Comparison of ENCODE assay signal across 8 cellular contexts in genomic region chr11:118917488-118918127, GRCh38. TPM values are rescaled to one million over a fixed set of nuclear protein-coding genes. Genes with fewer than 3 reads are reported as not detected.
DNase-seq lines count a peak whose midpoint lies in the region; ATAC-seq and TF ChIP-seq lines count a peak whose summit lies in the region.

No MANE protein-coding gene starts in this region.

- H3K27me3 Mint-ChIP-seq in activated T-cell treated with anti-CD3 and anti-CD28 coated beads, Interleukin-2, amount 50 U/mL, for 72 hours (ENCODE audit: low read depth): no peaks in the 10 kb centered on the region
- H3K27me3 Mint-ChIP-seq in osteocyte (ENCODE audit: unreplicated experiment): no peaks in the 10 kb centered on the region

- dilution Hi-C loops in IMR-90 (cut with HindIII; ENCODE audit: low sequenced_read_pairs, unreplicated experiment): no loop called here

- H3K4me3 Mint-ChIP-seq in activated T-cell treated with anti-CD3 and anti-CD28 coated beads, Interleukin-2, amount 50 U/mL, for 72 hours: peak overlapping the region; percentile 87 to 91
- peak overlapping the region; percentile 75 for H3K4me3 Mint-ChIP-seq in osteocyte (ENCODE audit: unreplicated experiment)

- intact Hi-C loops in IMR-90 (cut with micrococcal nuclease): no loop called here

- TF ChIP-seq CTCF in BJ (IDR thresholded peaks at IDR 0.05; ENCODE audit: insufficient read depth, low read depth, low read length) (no peak), IMR-90 (conservative IDR thresholded peaks at IDR 0.05; ENCODE audit: low read depth, low read length) (no peak), fibroblast of pulmonary artery (IDR thresholded peaks at IDR 0.05; ENCODE audit: low read length, missing control alignments) (no peak), osteocyte (IDR thresholded peaks at IDR 0.05) (no peak)

- no TSS peak for BruUV-seq in IMR-90 (replicated peaks; lab: Mats Ljungman, UMichigan)

- peak overlapping the region; percentile 34 for H4K5ac ChIP-seq in IMR-90 (ENCODE audit: low read depth, low read length)

- peak overlapping the region; percentile 65 for H2BK120ac ChIP-seq in IMR-90 (ENCODE audit: low read depth, low read length)

- H3K9me3 Mint-ChIP-seq in activated T-cell treated with anti-CD3 and anti-CD28 coated beads, Interleukin-2, amount 50 U/mL, for 72 hours: no peaks in the 10 kb centered on the region
- no peaks in the 10 kb centered on the region for H3K9me3 Mint-ChIP-seq in osteocyte (ENCODE audit: unreplicated experiment)

- H3K4ac ChIP-seq in IMR-90 (ENCODE audit: low read depth, low read length): peak overlapping the region; percentile 94

- peak overlapping the region; percentile 57; the same call in 1 of the 2 replicates for H2BK20ac ChIP-seq in IMR-90 (ENCODE audit: low read depth, low read length)

- peak overlapping the region; percentile 64 for H3K23ac ChIP-seq in IMR-90 (ENCODE audit: low read depth, low read length)

- H3K79me1 ChIP-seq in IMR-90 (ENCODE audit: low read depth in 1 of 2, low read length in 2 of 2): peaks cover 13 to 72% of the 10 kb centered on the region in 2 experiments; a peak in 3 of 4 replicates

- H3K27me3 ChIP-seq in BJ (ENCODE audit: control insufficient read depth, insufficient read depth, low read length) (no peaks in the 10 kb centered on the region), IMR-90 (ENCODE audit: control insufficient read depth, insufficient read depth, low read length) (no peaks in the 10 kb centered on the region)

- WGBS in IMR-90 (ENCODE audit: extremely low coverage in 2 of 2, insufficient read length in 1 of 2), 2 experiments: 19% methylated on average over 4 of the region's 13 CpGs; no CpG with 5 or more reads in 1 of the 2 experiments

- H3K4me1 Mint-ChIP-seq in activated T-cell treated with anti-CD3 and anti-CD28 coated beads, Interleukin-2, amount 50 U/mL, for 72 hours (ENCODE audit: low read depth): peaks cover 91% of the 10 kb centered on the region
- peaks cover 93% of the 10 kb centered on the region for H3K4me1 Mint-ChIP-seq in osteocyte (ENCODE audit: unreplicated experiment)

- in situ Hi-C loops in IMR-90 (cut with MboI; ENCODE audit: low sequenced_read_pairs): no loop called here

- CTCF ChIA-PET in BJ (lab: Yijun Ruan, JAX): interaction anchor here (0.6 to 2.5 kb wide), 3 partner anchors 8 to 323 kb away, joined by 3 to 11 read pairs (median 3); partner anchors contain the start of gene BCL9L
- CTCF ChIA-PET in IMR-90 (lab: Yijun Ruan, JAX): interaction anchor here (0.9 to 1.3 kb wide), 2 partner anchors 10 to 12 kb away, joined by 3 read pairs; no protein-coding TSS in a partner anchor

- H4K91ac ChIP-seq in IMR-90 (ENCODE audit: insufficient read depth, low read depth, low read length): peak overlapping the region; percentile 84

- peaks cover 3% of the 10 kb centered on the region; the same call in 1 of the 2 replicates for H3K9me1 ChIP-seq in IMR-90 (ENCODE audit: insufficient read depth, low read length)

- peak overlapping the region; percentile 82 for H3K14ac ChIP-seq in IMR-90 (replicated peaks; ENCODE audit: low read depth, low read length)

- peak overlapping the region; percentile 80 for H2AK9ac ChIP-seq in IMR-90 (replicated peaks; ENCODE audit: low read depth, low read length, poor library complexity)

- H3K4me3 ChIP-seq in BJ (ENCODE audit: low read depth, low read length): peak overlapping the region; percentile 38
- no peak overlapping the region for H3K4me3 ChIP-seq in IMR-90 (ENCODE audit: insufficient read depth, low read depth, low read length)
- H3K4me3 ChIP-seq in fibroblast of pulmonary artery (replicated peaks; ENCODE audit: low read depth, low read length): peak overlapping the region; percentile 98

- peak overlapping the region; percentile 96 for H2BK5ac ChIP-seq in IMR-90 (ENCODE audit: low read depth, low read length, poor library complexity, severe bottlenecking)

- H3K18ac ChIP-seq in IMR-90 (ENCODE audit: low read depth, low read length): peak overlapping the region; percentile 64

- H3K36me3 Mint-ChIP-seq in activated T-cell treated with anti-CD3 and anti-CD28 coated beads, Interleukin-2, amount 50 U/mL, for 72 hours (ENCODE audit: insufficient read depth in 2 of 2): no peaks in the 10 kb centered on the region
- H3K36me3 Mint-ChIP-seq in osteocyte (ENCODE audit: unreplicated experiment): no peaks in the 10 kb centered on the region

- H3K36me3 ChIP-seq in BJ (ENCODE audit: control insufficient read depth, insufficient read depth, low read length) (peaks cover 2% of the 10 kb centered on the region; the same call in 1 of the 2 replicates), IMR-90 (ENCODE audit: control insufficient read depth, insufficient read depth, low read length) (no peaks in the 10 kb centered on the region)

- H4K20me1 ChIP-seq in IMR-90 (ENCODE audit: insufficient read depth, low read length): peaks cover 54% of the 10 kb centered on the region

- H4K8ac ChIP-seq in IMR-90 (ENCODE audit: low read depth in 2 of 2, low read length in 2 of 2): peak overlapping the region; percentile 78; a peak in 3 of 4 replicates

- H3K27ac Mint-ChIP-seq in activated T-cell treated with anti-CD3 and anti-CD28 coated beads, Interleukin-2, amount 50 U/mL, for 72 hours: peak overlapping the region; percentile 97
- peak overlapping the region; percentile 100 for H3K27ac Mint-ChIP-seq in osteocyte (ENCODE audit: unreplicated experiment)

- no peak for TF ChIP-seq RAD21 in IMR-90 (IDR thresholded peaks at IDR 0.05; ENCODE audit: low read length)

- POLR2A ChIA-PET in BJ (lab: Charles Lee): interaction anchor here (0.7 kb wide), 1 partner anchor 8 kb away, joined by 5 read pairs; no protein-coding TSS in a partner anchor
- POLR2A ChIA-PET in IMR-90 (lab: Charles Lee; ENCODE audit: unreplicated experiment): interaction anchor here (1.0 kb wide), 1 partner anchor 9 kb away, joined by 5 read pairs; no protein-coding TSS in a partner anchor

- peak overlapping the region; percentile 39 for H3K56ac ChIP-seq in IMR-90 (ENCODE audit: extremely low read depth, insufficient read depth, low read length)

- peak overlapping the region; percentile 91 for H3K27ac ChIP-seq in IMR-90 (ENCODE audit: insufficient read depth, low read length)

- no peaks in the 10 kb centered on the region for H3K9me3 ChIP-seq in IMR-90 (ENCODE audit: control insufficient read depth, insufficient read depth, low read length)

- H2BK15ac ChIP-seq in IMR-90 (ENCODE audit: low read depth, low read length): peak overlapping the region; percentile 37; the same call in 2 of the 3 replicates

- ATAC-seq in IMR-90 (ENCODE audit: low read depth): peak; percentile 5
- peak; percentile 48 to 49 for ATAC-seq in activated T-cell treated with anti-CD3 and anti-CD28 coated beads, Interleukin-2, amount 50 U/mL, for 72 hours (replicated peaks in 1 of 2)
- no peak for ATAC-seq in HG03442 (IDR thresholded peaks at IDR 0.05; ENCODE audit: unreplicated experiment)
- no peak for ATAC-seq in GM21367 (IDR thresholded peaks at IDR 0.05; ENCODE audit: unreplicated experiment)
- no peak for ATAC-seq in HG03108 (IDR thresholded peaks at IDR 0.05; ENCODE audit: unreplicated experiment)

- H2AK5ac ChIP-seq in IMR-90 (ENCODE audit: low read depth, low read length): peak overlapping the region; percentile 99

- H3K9ac ChIP-seq in IMR-90 (ENCODE audit: low read depth, low read length): peak overlapping the region; percentile 79

- peak overlapping the region; percentile 33 for H2AFZ ChIP-seq in IMR-90 (replicated peaks; ENCODE audit: low read length, poor library complexity)

- H3K4me1 ChIP-seq in IMR-90 (ENCODE audit: control insufficient read depth, insufficient read depth, low read length): peaks cover 65% of the 10 kb centered on the region

- DNase-seq in BJ (ENCODE audit: low read depth) (no peak), IMR-90 (peak; percentile 91), fibroblast of pulmonary artery (ENCODE audit: low read depth) (peak; percentile 94), osteocyte (ENCODE audit: extremely low spot score, unreplicated experiment) (no peak)
- peak; percentile 66 to 68 for DNase-seq in activated T-cell treated with anti-CD3 and anti-CD28 coated beads, Interleukin-2, amount 50 U/mL, for 72 hours

- H3K4me2 ChIP-seq in IMR-90 (ENCODE audit: low read depth, low read length): peak overlapping the region; percentile 80

- no peak; the same call in none of the 2 replicates for TF ChIP-seq POLR2A in IMR-90 (IDR thresholded peaks at IDR 0.05; ENCODE audit: low read depth, low read length)

RNA-seq across cellular contexts. Expression of gene BCL9L, which starts 8.1 kb away (rescaled TPM):
- polyA plus RNA-seq in BJ (2011; rRNA removed) (8.6 and 15.0 TPM in 2 replicates), IMR-90 (2012; rRNA removed) (17.0 and 21.5 TPM in 2 replicates)
- polyA minus RNA-seq in BJ (2011; rRNA and poly(A)+ RNA removed): 12.8 and 23.3 TPM in 2 replicates
- total RNA-seq in IMR-90 (2012; rRNA removed) (1.7 and 2.3 TPM in 2 replicates), osteocyte (115 and 122 TPM in 2 replicates)
- polyA plus RNA-seq in IMR-90 (2012; cell fraction: cytosol; rRNA removed): 11.8 and 20.1 TPM in 2 replicates
- 30.5 and 55.8 TPM in 2 replicates for polyA plus RNA-seq in IMR-90 (2012; cell fraction: nucleus; rRNA removed; ENCODE audit: low replicate concordance)
- total RNA-seq in activated T-cell treated with anti-CD3 and anti-CD28 coated beads, Interleukin-2, amount 50 U/mL, for 72 hours: 10 to 100 TPM; 33.5 to 34.5 TPM

RNA-seq across cellular contexts. Expression of gene CXCR5, which starts 33.9 kb away (rescaled TPM):
- polyA plus RNA-seq in BJ (2011; rRNA removed): not detected in 2 replicates
- polyA minus RNA-seq in BJ (2011; rRNA and poly(A)+ RNA removed): not detected in 2 replicates
- not detected in 2 replicates for total RNA-seq in IMR-90 (2012; rRNA removed)
- polyA plus RNA-seq in IMR-90 (2012; rRNA removed): not detected in 2 replicates
- not detected in 2 replicates for polyA plus RNA-seq in IMR-90 (2012; cell fraction: cytosol; rRNA removed)
- 0.02 TPM in 1 of 2 replicates, not detected in the other for polyA plus RNA-seq in IMR-90 (2012; cell fraction: nucleus; rRNA removed; ENCODE audit: low replicate concordance)
- total RNA-seq in activated T-cell treated with anti-CD3 and anti-CD28 coated beads, Interleukin-2, amount 50 U/mL, for 72 hours: 10 to 100 TPM; 16.9 to 20.3 TPM
- total RNA-seq in osteocyte: not detected in 2 replicates

RNA-seq across cellular contexts. Expression of gene UPK2, which starts 38.5 kb away (rescaled TPM):
- polyA plus RNA-seq in BJ (2011; rRNA removed): 0.18 and 0.20 TPM in 2 replicates
- polyA minus RNA-seq in BJ (2011; rRNA and poly(A)+ RNA removed): not detected in 2 replicates
- total RNA-seq in IMR-90 (2012; rRNA removed): not detected in 2 replicates
- polyA plus RNA-seq in IMR-90 (2012; rRNA removed): 0.26 and 0.39 TPM in 2 replicates
- polyA plus RNA-seq in IMR-90 (2012; cell fraction: cytosol; rRNA removed): 0.47 TPM in 1 of 2 replicates, not detected in the other
- polyA plus RNA-seq in IMR-90 (2012; cell fraction: nucleus; rRNA removed; ENCODE audit: low replicate concordance): 0.24 and 0.25 TPM in 2 replicates
- total RNA-seq in activated T-cell treated with anti-CD3 and anti-CD28 coated beads, Interleukin-2, amount 50 U/mL, for 72 hours: 1 to 10 TPM in 1 of 2 donors, under 1 TPM in 1; 0.53 to 1.2 TPM
- 0.42 and 0.86 TPM in 2 replicates for total RNA-seq in osteocyte

RNA-seq across cellular contexts. Expression of gene FOXR1, which starts 54.0 kb away (rescaled TPM):
- polyA plus RNA-seq in BJ (2011; rRNA removed) (not detected in 2 replicates), IMR-90 (2012; rRNA removed) (not detected in 2 replicates)
- not detected in 2 replicates for polyA minus RNA-seq in BJ (2011; rRNA and poly(A)+ RNA removed)
- total RNA-seq in IMR-90 (2012; rRNA removed) (not detected in 2 replicates), osteocyte (not detected in 2 replicates)
- polyA plus RNA-seq in IMR-90 (2012; cell fraction: cytosol; rRNA removed): not detected in 2 replicates
- polyA plus RNA-seq in IMR-90 (2012; cell fraction: nucleus; rRNA removed; ENCODE audit: low replicate concordance): not detected in 2 replicates
- total RNA-seq in activated T-cell treated with anti-CD3 and anti-CD28 coated beads, Interleukin-2, amount 50 U/mL, for 72 hours: not detected

Comparison
In these comparisons a context has a peak if more than half of its experiments do, and no peak if none do; other contexts are left out.
1. DNase-seq: peak in IMR-90 (single experiment), activated T-cell treated with anti-CD3 and anti-CD28 coated beads, Interleukin-2, amount 50 U/mL, for 72 hours (2 of 2) and fibroblast of pulmonary artery (single experiment); none in BJ (single experiment) and osteocyte (single experiment).
2. ATAC-seq: peak in IMR-90 (single experiment) and activated T-cell treated with anti-CD3 and anti-CD28 coated beads, Interleukin-2, amount 50 U/mL, for 72 hours (2 of 2); none in HG03442 (single experiment), GM21367 (single experiment) and HG03108 (single experiment).
3. RNA of gene BCL9L, which starts 8.1 kb away (total RNA-seq): 115 to 122 TPM in osteocyte and 33.5 to 34.5 TPM in activated T-cell treated with anti-CD3 and anti-CD28 coated beads, Interleukin-2, amount 50 U/mL, for 72 hours; 1.7 to 2.3 TPM in IMR-90; every median in the first group is over 10 times any median in the second.
4. RNA of gene CXCR5, which starts 33.9 kb away (total RNA-seq): 16.9 to 20.3 TPM in activated T-cell treated with anti-CD3 and anti-CD28 coated beads, Interleukin-2, amount 50 U/mL, for 72 hours; not detected in osteocyte and not detected in IMR-90; every median in the first group is over 10 times any median in the second.